ENCODE assay signal across 8 cellular contexts in the genomic region with DNA sequence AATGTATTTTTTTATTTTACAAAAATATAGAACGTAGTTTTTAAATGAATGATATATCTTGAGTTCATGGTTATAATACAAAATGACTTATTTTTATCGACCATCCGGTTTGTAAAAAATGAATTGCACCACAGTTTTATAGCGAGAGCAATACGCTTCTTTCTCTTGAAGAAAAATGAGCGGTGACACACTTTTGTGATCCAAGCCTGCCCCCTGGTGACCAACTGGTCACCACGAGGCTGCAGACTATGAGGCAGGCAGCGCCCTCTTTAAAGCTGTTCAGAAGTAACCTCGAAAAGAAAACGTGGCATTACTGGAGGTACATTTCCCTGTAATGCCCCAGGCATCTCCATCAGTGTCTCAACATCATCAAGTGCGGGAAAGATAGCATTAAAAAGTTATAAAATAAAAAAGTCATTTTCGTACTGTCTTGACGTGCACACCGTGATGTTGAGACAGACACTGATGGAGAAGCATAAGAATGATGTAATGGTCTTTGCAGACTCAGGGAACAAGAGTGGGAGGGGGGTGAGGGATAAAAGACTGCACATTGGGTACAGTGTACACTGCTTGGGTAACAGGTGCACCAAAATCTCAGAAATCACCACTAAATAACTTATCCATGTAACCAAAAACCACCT.
A peak's percentile ranks its signal among the peaks of the same experiment; 100 is the strongest.
DNase-seq lines count a peak whose midpoint lies in the region; ATAC-seq and TF ChIP-seq lines count a peak whose summit lies in the region.

No MANE protein-coding gene starts in this region.

- no peaks in the 10 kb centered on the region for H3K36me3 Mint-ChIP-seq in activated naive CD8-positive, alpha-beta T cell treated with anti-CD3 and anti-CD28 coated beads, Interleukin-2, amount 10 ng/mL, durations not matched to agents 7 days and 5 days

- no peak overlapping the region for H3K4me3 ChIP-seq in MG63

- H3K27me3 ChIP-seq in MG63, result no peaks in the 10 kb centered on the region

- H3K9me3 ChIP-seq in MG63, result peaks cover 5% of the 10 kb centered on the region

- intact Hi-C loops in Right ventricle myocardium superior (cut with DNase I) (loop anchor here (2.0 to 10.0 kb wide), 4 partner anchors 636 to 1041 kb away; no protein-coding TSS in a partner anchor), posterior vena cava (cut with DNase I) (loop anchor here (5.0 kb wide), 2 partner anchors 849 to 1041 kb away; no protein-coding TSS in a partner anchor)

- no peak overlapping the region for H3K27ac Mint-ChIP-seq in activated naive CD8-positive, alpha-beta T cell treated with anti-CD3 and anti-CD28 coated beads, Interleukin-2, amount 10 ng/mL, durations not matched to agents 7 days and 5 days

- peak; percentile 84 for TF ChIP-seq CTCF in 22Rv1 (IDR thresholded peaks at IDR 0.05)
- peak; percentile 71 for TF ChIP-seq CTCF in GM13977 (IDR thresholded peaks at IDR 0.05; ENCODE audit: extremely low read depth, insufficient read depth, missing control alignments)

- H3K4me3 Mint-ChIP-seq in activated naive CD8-positive, alpha-beta T cell treated with anti-CD3 and anti-CD28 coated beads, Interleukin-2, amount 10 ng/mL, durations not matched to agents 7 days and 5 days, result no peak overlapping the region

- DNase-seq in GM13977 (ENCODE audit: low spot score) (peak; percentile 7), MG63 (peak; percentile 74), SK-N-DZ (ENCODE audit: low spot score) (peak; percentile 82), Right ventricle myocardium superior (peak; percentile 86), posterior vena cava (ENCODE audit: low spot score) (peak; percentile 93)
- peak; percentile 52 for DNase-seq in activated naive CD8-positive, alpha-beta T cell treated with anti-CD3 and anti-CD28 coated beads, Interleukin-2, amount 10 ng/mL, durations not matched to agents 7 days and 5 days

- peak; percentile 33 for ATAC-seq in activated naive CD8-positive, alpha-beta T cell treated with anti-CD3 and anti-CD28 coated beads, Interleukin-2, amount 10 ng/mL, durations not matched to agents 7 days and 5 days (ENCODE audit: low read depth)
- peak; percentile 94 for ATAC-seq in Right ventricle myocardium superior (ENCODE audit: poor library complexity)
- ATAC-seq in GM18520 (IDR thresholded peaks at IDR 0.05; ENCODE audit: unreplicated experiment), result no peak

- in situ Hi-C loops in GM13977 (cut with MboI; ENCODE audit: low pct_unique_long_range_greater_than_20kb, low sequenced_read_pairs, unreplicated experiment), result no loop called here

- no peak overlapping the region for H3K27ac ChIP-seq in 22Rv1

- POLR2A ChIA-PET in activated naive CD8-positive, alpha-beta T cell treated with anti-CD3 and anti-CD28 coated beads, Interleukin-2, amount 10 ng/mL, durations not matched to agents 7 days and 5 days (lab: Charles Lee), result no interaction called here

- H3K36me3 ChIP-seq in MG63, result no peaks in the 10 kb centered on the region; the same call in 1 of the 2 replicates

- H3K9me3 Mint-ChIP-seq in activated naive CD8-positive, alpha-beta T cell treated with anti-CD3 and anti-CD28 coated beads, Interleukin-2, amount 10 ng/mL, durations not matched to agents 7 days and 5 days, result no peaks in the 10 kb centered on the region

- no peaks in the 10 kb centered on the region for H3K27me3 Mint-ChIP-seq in activated naive CD8-positive, alpha-beta T cell treated with anti-CD3 and anti-CD28 coated beads, Interleukin-2, amount 10 ng/mL, durations not matched to agents 7 days and 5 days

- no peaks in the 10 kb centered on the region for H3K4me1 Mint-ChIP-seq in activated naive CD8-positive, alpha-beta T cell treated with anti-CD3 and anti-CD28 coated beads, Interleukin-2, amount 10 ng/mL, durations not matched to agents 7 days and 5 days

Comparison
In these comparisons a context has a peak if more than half of its experiments do, and no peak if none do; other contexts are left out.
1. DNase-seq: peak in every context shown above with its lines; median percentile 93 in posterior vena cava; 86 in Right ventricle myocardium superior; 82 in SK-N-DZ; 74 in MG63; 52 in activated naive CD8-positive, alpha-beta T cell treated with anti-CD3 and anti-CD28 coated beads, Interleukin-2, amount 10 ng/mL, durations not matched to agents 7 days and 5 days; 7 in GM13977.